In the genomic region with DNA sequence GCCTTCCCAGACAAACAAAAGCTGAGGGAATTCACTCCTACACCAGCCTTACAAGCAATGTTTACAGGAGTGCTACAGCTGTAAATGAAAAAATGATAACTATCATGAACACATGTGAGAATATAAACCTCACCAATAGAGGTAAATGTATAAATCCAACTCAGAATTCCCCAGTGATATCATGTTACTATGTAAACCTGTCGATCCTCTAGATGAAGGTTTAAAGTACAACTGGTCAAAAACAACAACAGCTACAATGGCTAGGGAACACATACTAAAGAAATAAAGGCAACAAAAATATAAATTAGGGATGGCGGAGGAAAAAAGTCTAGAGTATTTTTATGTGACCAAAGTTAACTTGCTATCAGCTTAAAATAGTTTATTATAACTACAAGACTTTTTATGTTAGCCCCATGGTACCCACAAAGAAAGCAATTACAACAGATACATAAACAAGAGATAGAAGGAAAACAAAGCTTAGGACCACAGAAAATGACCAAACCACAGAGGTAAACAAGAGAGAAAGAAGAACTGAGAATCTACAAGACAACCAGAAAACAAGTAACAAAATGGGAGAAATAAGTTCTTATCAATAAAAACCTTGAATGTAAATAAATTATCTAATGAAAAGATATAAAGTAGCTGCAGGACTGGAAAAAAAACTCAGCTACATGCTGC, we compare ENCODE assay signal across 15 cellular contexts. TPM values are rescaled to one million over a fixed set of nuclear protein-coding genes. Genes with fewer than 3 reads are reported as not detected.
"Had no signal": no experiment of that assay in that cellular context is flagged by ENCODE, and none has a peak within 500 bp of the region (broad histone marks: within the 10 kb centered on the region; RNA-seq: fewer than 3 reads in every experiment).

No MANE protein-coding gene starts in this region.

- H3K36me3 Mint-ChIP-seq: activated CD4-positive, alpha-beta memory T cell treated with anti-CD3 and anti-CD28 coated beads for 36 hours; activated naive CD4-positive, alpha-beta T cell treated with anti-CD3 and anti-CD28 coated beads, Interleukin-2, amount 10 ng/mL, durations not matched to agents 7 days and 5 days; natural killer cell had no signal

- H3K9me3 Mint-ChIP-seq: activated CD4-positive, alpha-beta memory T cell treated with anti-CD3 and anti-CD28 coated beads for 36 hours; activated naive CD4-positive, alpha-beta T cell treated with anti-CD3 and anti-CD28 coated beads, Interleukin-2, amount 10 ng/mL, durations not matched to agents 7 days and 5 days; activated T-cell treated with anti-CD3 and anti-CD28 coated beads, Interleukin-2, amount 50 U/mL, for 24 hours; natural killer cell had no signal

- H3K4me3 Mint-ChIP-seq: activated CD4-positive, alpha-beta memory T cell treated with anti-CD3 and anti-CD28 coated beads for 36 hours; activated CD4-positive, alpha-beta T cell treated with anti-CD3 and anti-CD28 coated beads for 36 hours; activated naive CD4-positive, alpha-beta T cell treated with anti-CD3 and anti-CD28 coated beads, Interleukin-2, amount 10 ng/mL, durations not matched to agents 7 days and 5 days; activated T-cell treated with anti-CD3 and anti-CD28 coated beads, Interleukin-2, amount 50 U/mL, for 24 hours; natural killer cell had no signal

- DNase-seq: activated CD4-positive, alpha-beta memory T cell treated with anti-CD3 and anti-CD28 coated beads for 36 hours; activated CD4-positive, alpha-beta T cell treated with anti-CD3 and anti-CD28 coated beads for 36 hours; activated naive CD4-positive, alpha-beta T cell treated with anti-CD3 and anti-CD28 coated beads, Interleukin-2, amount 10 ng/mL, durations not matched to agents 7 days and 5 days; activated T-cell treated with anti-CD3 and anti-CD28 coated beads, Interleukin-2, amount 50 U/mL, for 24 hours; dermis blood vessel endothelial cell; foreskin melanocyte; mesenchymal stem cell; natural killer cell; posterior cingulate gyrus; stimulated activated CD4-positive, alpha-beta T cell treated with anti-CD3 and anti-CD28 coated beads, Interleukin-4, amount 100 ng/mL, for 24 hours; substantia nigra; uterus had no signal

- H3K27ac Mint-ChIP-seq: activated CD4-positive, alpha-beta memory T cell treated with anti-CD3 and anti-CD28 coated beads for 36 hours; activated CD4-positive, alpha-beta T cell treated with anti-CD3 and anti-CD28 coated beads for 36 hours; activated naive CD4-positive, alpha-beta T cell treated with anti-CD3 and anti-CD28 coated beads, Interleukin-2, amount 10 ng/mL, durations not matched to agents 7 days and 5 days; activated T-cell treated with anti-CD3 and anti-CD28 coated beads, Interleukin-2, amount 50 U/mL, for 24 hours; natural killer cell had no signal

- FAIRE-seq: bronchial epithelial cell had no signal

- ATAC-seq: activated CD4-positive, alpha-beta T cell treated with anti-CD3 and anti-CD28 coated beads for 36 hours; natural killer cell had no signal

- H3K4me1 Mint-ChIP-seq: activated CD4-positive, alpha-beta T cell treated with anti-CD3 and anti-CD28 coated beads for 36 hours; activated naive CD4-positive, alpha-beta T cell treated with anti-CD3 and anti-CD28 coated beads, Interleukin-2, amount 10 ng/mL, durations not matched to agents 7 days and 5 days; natural killer cell had no signal

RNA-seq across cellular contexts. Expression of gene CERKL, which starts 8.3 kb away (rescaled TPM):
- polyA plus RNA-seq: fibroblast of lung had no signal

RNA-seq across cellular contexts. Expression of gene NEUROD1, which starts 31.7 kb away (rescaled TPM):
- polyA plus RNA-seq: fibroblast of lung, liver had no signal
